9 cellular contexts compared by ENCODE assay signal in the genomic region with DNA sequence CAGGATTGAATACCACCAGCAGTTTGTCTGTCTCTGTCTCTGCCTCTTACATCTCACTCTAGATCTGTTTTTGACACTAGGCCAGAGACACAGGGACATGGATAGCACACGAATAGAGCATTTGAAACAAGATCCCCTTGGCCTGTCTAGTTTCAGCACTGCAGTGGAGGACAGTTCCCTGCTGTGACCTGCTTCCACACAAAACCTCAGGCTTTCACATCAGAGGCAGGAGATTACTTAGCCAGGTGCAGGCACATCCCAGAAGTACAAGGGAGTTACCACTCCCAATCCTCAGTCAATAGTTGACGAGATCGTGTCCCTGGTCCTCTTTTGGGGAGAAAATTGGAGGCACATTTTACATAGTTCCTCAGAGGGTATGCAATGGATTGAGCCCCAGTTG. TPM values are rescaled to one million over a fixed set of nuclear protein-coding genes. Genes with fewer than 3 reads are reported as not detected.
A peak's percentile ranks its signal among the peaks of the same experiment; 100 is the strongest.
DNase-seq lines count a peak whose midpoint lies in the region; ATAC-seq, FAIRE-seq and TF ChIP-seq lines count a peak whose summit lies in the region.
"Had no signal": no experiment of that assay in that cellular context is flagged by ENCODE, and none has a peak within 500 bp of the region (broad histone marks: within the 10 kb centered on the region; RNA-seq: fewer than 3 reads in every experiment).

No MANE protein-coding gene starts in this region.

- no peak for ATAC-seq in activated naive CD8-positive, alpha-beta T cell treated with anti-CD3 and anti-CD28 coated beads, Interleukin-2, amount 10 ng/mL, durations not matched to agents 7 days and 5 days (ENCODE audit: low read depth)
- no peak for ATAC-seq in GM18519 (IDR thresholded peaks at IDR 0.05; ENCODE audit: low FRiP score, unreplicated experiment)

- TF ChIP-seq EP300 in ovary (IDR thresholded peaks at IDR 0.05) = no peak

- H3K4me1 ChIP-seq in prostate gland (replicated peaks) (no peaks in the 10 kb centered on the region), ovary (ENCODE audit: insufficient read depth) (no peaks in the 10 kb centered on the region)

- intact Hi-C loops in prostate gland (cut with DNase I) (no loop called here), ovary (cut with DNase I) (no loop called here)

- H3K27me3 ChIP-seq in prostate gland (replicated peaks; ENCODE audit: insufficient read depth) (no peaks in the 10 kb centered on the region), ovary (no peaks in the 10 kb centered on the region)

- POLR2A ChIA-PET in activated naive CD8-positive, alpha-beta T cell treated with anti-CD3 and anti-CD28 coated beads, Interleukin-2, amount 10 ng/mL, durations not matched to agents 7 days and 5 days (lab: Charles Lee) = no interaction called here

- no peaks in the 10 kb centered on the region for H3K36me3 ChIP-seq in prostate gland
- H3K36me3 ChIP-seq in ovary = no peaks in the 10 kb centered on the region

- FAIRE-seq in D721Med (lab: Jason Lieb, UNC) = no peak

- no peak for TF ChIP-seq CTCF in prostate gland (IDR thresholded peaks at IDR 0.05)
- no peak for TF ChIP-seq CTCF in ovary (IDR thresholded peaks at IDR 0.05)
- TF ChIP-seq CTCF in D721Med (IDR thresholded peaks at IDR 0.05; ENCODE audit: insufficient read depth, missing control alignments) = no peak

- H3K9me3 Mint-ChIP-seq in activated naive CD8-positive, alpha-beta T cell treated with anti-CD3 and anti-CD28 coated beads, Interleukin-2, amount 10 ng/mL, durations not matched to agents 7 days and 5 days = peaks cover 1% of the 10 kb centered on the region
- H3K9me3 Mint-ChIP-seq: central memory CD8-positive, alpha-beta T cell had no signal

- DNase-seq in AG20443 (ENCODE audit: low spot score) (peak; percentile 67), HT-29 (ENCODE audit: low spot score) (peak; percentile 23), kidney tubule cell (ENCODE audit: low spot score) (peak; percentile 31), prostate gland (ENCODE audit: low spot score) (no peak), ovary (no peak), D721Med (ENCODE audit: insufficient read length, low spot score) (no peak)
- DNase-seq in activated naive CD8-positive, alpha-beta T cell treated with anti-CD3 and anti-CD28 coated beads, Interleukin-2, amount 10 ng/mL, durations not matched to agents 7 days and 5 days = peak; percentile 46

- peaks cover 4% of the 10 kb centered on the region for H3K27me3 Mint-ChIP-seq in activated naive CD8-positive, alpha-beta T cell treated with anti-CD3 and anti-CD28 coated beads, Interleukin-2, amount 10 ng/mL, durations not matched to agents 7 days and 5 days

- H3K27ac ChIP-seq in prostate gland (no peak overlapping the region), ovary (no peak overlapping the region)

- WGBS in prostate gland = 9% methylated on average over 3 of the region's 3 CpGs
- WGBS in ovary, 3 donors = 4 to 11% (median 5%) methylated on average over 3 of the region's 3 CpGs

- H3K9me3 ChIP-seq in prostate gland (no peaks in the 10 kb centered on the region), ovary (no peaks in the 10 kb centered on the region)

- no peak overlapping the region for H3K27ac Mint-ChIP-seq in activated naive CD8-positive, alpha-beta T cell treated with anti-CD3 and anti-CD28 coated beads, Interleukin-2, amount 10 ng/mL, durations not matched to agents 7 days and 5 days

- no peak overlapping the region for H3K4me3 Mint-ChIP-seq in activated naive CD8-positive, alpha-beta T cell treated with anti-CD3 and anti-CD28 coated beads, Interleukin-2, amount 10 ng/mL, durations not matched to agents 7 days and 5 days
- H3K4me3 Mint-ChIP-seq: central memory CD8-positive, alpha-beta T cell had no signal

- no peak for TF ChIP-seq POLR2A in prostate gland (IDR thresholded peaks at IDR 0.05)
- no peak for TF ChIP-seq POLR2A in ovary (IDR thresholded peaks at IDR 0.05)

- peaks cover 5% of the 10 kb centered on the region for H3K4me1 Mint-ChIP-seq in activated naive CD8-positive, alpha-beta T cell treated with anti-CD3 and anti-CD28 coated beads, Interleukin-2, amount 10 ng/mL, durations not matched to agents 7 days and 5 days
- H3K4me1 Mint-ChIP-seq: central memory CD8-positive, alpha-beta T cell had no signal

- no peaks in the 10 kb centered on the region for H3K36me3 Mint-ChIP-seq in activated naive CD8-positive, alpha-beta T cell treated with anti-CD3 and anti-CD28 coated beads, Interleukin-2, amount 10 ng/mL, durations not matched to agents 7 days and 5 days

- H3K4me3 ChIP-seq in prostate gland (no peak overlapping the region), ovary (no peak overlapping the region)

RNA-seq across cellular contexts. Expression of a gene that starts 34.0 kb away (rescaled TPM):
- 0.23 TPM in 1 of 2 replicates, not detected in the other for total RNA-seq in HT-29 (2014; rRNA removed; shearing (Covaris generic))
- not detected for total RNA-seq in activated naive CD8-positive, alpha-beta T cell treated with anti-CD3 and anti-CD28 coated beads, Interleukin-2, amount 10 ng/mL, durations not matched to agents 7 days and 5 days
- total RNA-seq in prostate gland (10 to 100 TPM in 1 of 2 donors, 1 to 10 TPM in 1; 3.0 to 50.7 TPM), ovary (not detected)
- not detected for polyA plus RNA-seq in ovary

Comparison
In these comparisons a context has a peak if more than half of its experiments do, and no peak if none do; other contexts are left out.
1. DNase-seq: peak in AG20443 (single experiment), HT-29 (single experiment), activated naive CD8-positive, alpha-beta T cell treated with anti-CD3 and anti-CD28 coated beads, Interleukin-2, amount 10 ng/mL, durations not matched to agents 7 days and 5 days (single experiment) and kidney tubule cell (single experiment); none in prostate gland (single experiment), ovary (0 of 5) and D721Med (single experiment).